Comparison of ENCODE assay signal across 1 cellular context in the genomic region with DNA sequence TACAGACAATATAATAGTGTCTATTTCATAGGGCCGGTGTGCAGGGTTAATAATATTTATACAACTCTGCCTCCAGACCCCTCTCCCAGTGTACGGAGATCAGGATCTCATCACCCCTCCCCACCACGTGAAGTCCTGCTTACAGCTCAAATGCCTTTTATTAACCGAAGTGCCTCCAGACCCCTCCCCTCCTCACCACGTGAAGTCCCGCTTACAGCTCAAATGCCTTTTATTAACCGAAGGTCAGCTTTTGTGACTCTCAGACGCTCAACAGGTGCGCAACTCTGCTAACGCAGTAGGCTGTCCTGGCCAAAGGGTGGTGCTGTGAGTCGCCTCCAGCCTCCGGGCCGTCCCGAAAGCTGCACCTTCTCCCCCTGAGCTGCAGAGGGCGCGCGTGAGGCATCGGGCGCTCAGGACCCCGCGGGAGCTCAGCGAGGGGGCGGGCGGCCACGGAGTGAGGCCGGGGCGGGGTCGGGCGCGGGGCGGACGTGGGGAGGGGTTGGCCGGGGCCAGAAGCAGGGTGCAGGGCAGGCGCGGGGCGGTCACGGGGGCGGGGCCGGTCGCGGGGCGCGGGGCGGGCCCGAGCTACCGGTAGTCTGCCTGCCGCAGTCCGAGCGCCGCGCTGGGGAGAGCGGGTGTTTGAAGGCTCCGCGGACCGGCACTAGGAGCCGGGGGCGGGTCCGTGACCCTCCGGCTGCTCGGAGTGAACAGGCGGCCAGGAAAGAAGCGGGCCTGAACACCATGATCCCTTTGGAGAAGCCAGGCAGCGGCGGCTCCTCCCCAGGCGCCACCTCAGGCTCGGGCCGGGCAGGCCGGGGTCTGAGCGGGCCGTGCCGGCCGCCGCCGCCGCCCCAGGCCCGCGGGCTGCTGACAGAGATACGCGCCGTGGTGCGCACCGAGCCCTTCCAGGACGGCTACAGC.
TF ChIP-seq lines count a peak whose summit lies in the region.

A gene (plus strand): TSS at position 606 of the 921 bp plus-strand sequence. CDS start 136 bp downstream, at position 742.

TF ChIP-seq in WTC11, 78 proteins besides CTCF, POLR2A, EP300 and RAD21 (continued from another document):
- TF ChIP-seq, protein P1, sequence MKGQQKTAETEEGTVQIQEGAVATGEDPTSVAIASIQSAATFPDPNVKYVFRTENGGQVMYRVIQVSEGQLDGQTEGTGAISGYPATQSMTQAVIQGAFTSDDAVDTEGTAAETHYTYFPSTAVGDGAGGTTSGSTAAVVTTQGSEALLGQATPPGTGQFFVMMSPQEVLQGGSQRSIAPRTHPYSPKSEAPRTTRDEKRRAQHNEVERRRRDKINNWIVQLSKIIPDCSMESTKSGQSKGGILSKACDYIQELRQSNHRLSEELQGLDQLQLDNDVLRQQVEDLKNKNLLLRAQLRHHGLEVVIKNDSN (CRISPR knock-in tag; IDR thresholded peaks at IDR 0.05), result peak; percentile 45; the same call in 1 of the 2 replicates
- TF ChIP-seq ZNF138 (CRISPR knock-in tag; conservative IDR thresholded peaks at IDR 0.05) (no peak), CREB1 (CRISPR knock-in tag; IDR thresholded peaks at IDR 0.05) (no peak), ZNF671 (CRISPR knock-in tag; IDR thresholded peaks at IDR 0.05) (no peak), NFYB (CRISPR knock-in tag; conservative IDR thresholded peaks at IDR 0.05; ENCODE audit: low read depth) (no peak), GABPB1 (CRISPR knock-in tag; IDR thresholded peaks at IDR 0.05) (0 out of 2 replicates have a peak, but pooled peaks have one; percentile 4), EMX1 (CRISPR knock-in tag; IDR thresholded peaks at IDR 0.05) (no peak), ZNF416 (CRISPR knock-in tag; IDR thresholded peaks at IDR 0.05) (no peak), ZNF263 (CRISPR knock-in tag; IDR thresholded peaks at IDR 0.05; ENCODE audit: low read depth) (no peak), ESRRA (CRISPR knock-in tag; IDR thresholded peaks at IDR 0.05; ENCODE audit: borderline replicate concordance) (no peak), TP53 (CRISPR knock-in tag; IDR thresholded peaks at IDR 0.05) (no peak), NR2C2 (CRISPR knock-in tag; IDR thresholded peaks at IDR 0.05) (no peak), ZNF232 (CRISPR knock-in tag; IDR thresholded peaks at IDR 0.05) (no peak), NR3C1 (CRISPR knock-in tag; conservative IDR thresholded peaks at IDR 0.05; ENCODE audit: low read depth) (no peak), GRHL2 (CRISPR knock-in tag; IDR thresholded peaks at IDR 0.05; ENCODE audit: insufficient replicate concordance, severe bottlenecking) (no peak), SMAD3 (CRISPR knock-in tag; IDR thresholded peaks at IDR 0.05; ENCODE audit: borderline replicate concordance) (no peak), JUN (CRISPR knock-in tag; IDR thresholded peaks at IDR 0.05) (no peak), SP1 (CRISPR knock-in tag; conservative IDR thresholded peaks at IDR 0.05) (peak; percentile 100), ATF1 (CRISPR knock-in tag; IDR thresholded peaks at IDR 0.05) (no peak), RORB (CRISPR knock-in tag; IDR thresholded peaks at IDR 0.05) (no peak), ZNF219 (CRISPR knock-in tag; IDR thresholded peaks at IDR 0.05; ENCODE audit: borderline replicate concordance) (no peak), KAT7 (CRISPR knock-in tag; IDR thresholded peaks at IDR 0.05; ENCODE audit: borderline replicate concordance) (no peak), GTF2I (CRISPR knock-in tag; conservative IDR thresholded peaks at IDR 0.05) (no peak), PRRX2 (CRISPR knock-in tag; IDR thresholded peaks at IDR 0.05) (no peak)
- TF ChIP-seq, protein P2, sequence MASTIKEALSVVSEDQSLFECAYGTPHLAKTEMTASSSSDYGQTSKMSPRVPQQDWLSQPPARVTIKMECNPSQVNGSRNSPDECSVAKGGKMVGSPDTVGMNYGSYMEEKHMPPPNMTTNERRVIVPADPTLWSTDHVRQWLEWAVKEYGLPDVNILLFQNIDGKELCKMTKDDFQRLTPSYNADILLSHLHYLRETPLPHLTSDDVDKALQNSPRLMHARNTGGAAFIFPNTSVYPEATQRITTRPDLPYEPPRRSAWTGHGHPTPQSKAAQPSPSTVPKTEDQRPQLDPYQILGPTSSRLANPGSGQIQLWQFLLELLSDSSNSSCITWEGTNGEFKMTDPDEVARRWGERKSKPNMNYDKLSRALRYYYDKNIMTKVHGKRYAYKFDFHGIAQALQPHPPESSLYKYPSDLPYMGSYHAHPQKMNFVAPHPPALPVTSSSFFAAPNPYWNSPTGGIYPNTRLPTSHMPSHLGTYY (CRISPR knock-in tag; IDR thresholded peaks at IDR 0.05), result no peak
- TF ChIP-seq, protein P3, sequence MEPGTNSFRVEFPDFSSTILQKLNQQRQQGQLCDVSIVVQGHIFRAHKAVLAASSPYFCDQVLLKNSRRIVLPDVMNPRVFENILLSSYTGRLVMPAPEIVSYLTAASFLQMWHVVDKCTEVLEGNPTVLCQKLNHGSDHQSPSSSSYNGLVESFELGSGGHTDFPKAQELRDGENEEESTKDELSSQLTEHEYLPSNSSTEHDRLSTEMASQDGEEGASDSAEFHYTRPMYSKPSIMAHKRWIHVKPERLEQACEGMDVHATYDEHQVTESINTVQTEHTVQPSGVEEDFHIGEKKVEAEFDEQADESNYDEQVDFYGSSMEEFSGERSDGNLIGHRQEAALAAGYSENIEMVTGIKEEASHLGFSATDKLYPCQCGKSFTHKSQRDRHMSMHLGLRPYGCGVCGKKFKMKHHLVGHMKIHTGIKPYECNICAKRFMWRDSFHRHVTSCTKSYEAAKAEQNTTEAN (CRISPR knock-in tag; IDR thresholded peaks at IDR 0.05), result no peak
- TF ChIP-seq, protein P4, sequence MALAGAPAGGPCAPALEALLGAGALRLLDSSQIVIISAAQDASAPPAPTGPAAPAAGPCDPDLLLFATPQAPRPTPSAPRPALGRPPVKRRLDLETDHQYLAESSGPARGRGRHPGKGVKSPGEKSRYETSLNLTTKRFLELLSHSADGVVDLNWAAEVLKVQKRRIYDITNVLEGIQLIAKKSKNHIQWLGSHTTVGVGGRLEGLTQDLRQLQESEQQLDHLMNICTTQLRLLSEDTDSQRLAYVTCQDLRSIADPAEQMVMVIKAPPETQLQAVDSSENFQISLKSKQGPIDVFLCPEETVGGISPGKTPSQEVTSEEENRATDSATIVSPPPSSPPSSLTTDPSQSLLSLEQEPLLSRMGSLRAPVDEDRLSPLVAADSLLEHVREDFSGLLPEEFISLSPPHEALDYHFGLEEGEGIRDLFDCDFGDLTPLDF (CRISPR knock-in tag; IDR thresholded peaks at IDR 0.05), result no peak
- TF ChIP-seq, protein P5, sequence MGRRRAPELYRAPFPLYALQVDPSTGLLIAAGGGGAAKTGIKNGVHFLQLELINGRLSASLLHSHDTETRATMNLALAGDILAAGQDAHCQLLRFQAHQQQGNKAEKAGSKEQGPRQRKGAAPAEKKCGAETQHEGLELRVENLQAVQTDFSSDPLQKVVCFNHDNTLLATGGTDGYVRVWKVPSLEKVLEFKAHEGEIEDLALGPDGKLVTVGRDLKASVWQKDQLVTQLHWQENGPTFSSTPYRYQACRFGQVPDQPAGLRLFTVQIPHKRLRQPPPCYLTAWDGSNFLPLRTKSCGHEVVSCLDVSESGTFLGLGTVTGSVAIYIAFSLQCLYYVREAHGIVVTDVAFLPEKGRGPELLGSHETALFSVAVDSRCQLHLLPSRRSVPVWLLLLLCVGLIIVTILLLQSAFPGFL (CRISPR knock-in tag; IDR thresholded peaks at IDR 0.05; ENCODE audit: borderline replicate concordance), result no peak
- TF ChIP-seq, protein P6, sequence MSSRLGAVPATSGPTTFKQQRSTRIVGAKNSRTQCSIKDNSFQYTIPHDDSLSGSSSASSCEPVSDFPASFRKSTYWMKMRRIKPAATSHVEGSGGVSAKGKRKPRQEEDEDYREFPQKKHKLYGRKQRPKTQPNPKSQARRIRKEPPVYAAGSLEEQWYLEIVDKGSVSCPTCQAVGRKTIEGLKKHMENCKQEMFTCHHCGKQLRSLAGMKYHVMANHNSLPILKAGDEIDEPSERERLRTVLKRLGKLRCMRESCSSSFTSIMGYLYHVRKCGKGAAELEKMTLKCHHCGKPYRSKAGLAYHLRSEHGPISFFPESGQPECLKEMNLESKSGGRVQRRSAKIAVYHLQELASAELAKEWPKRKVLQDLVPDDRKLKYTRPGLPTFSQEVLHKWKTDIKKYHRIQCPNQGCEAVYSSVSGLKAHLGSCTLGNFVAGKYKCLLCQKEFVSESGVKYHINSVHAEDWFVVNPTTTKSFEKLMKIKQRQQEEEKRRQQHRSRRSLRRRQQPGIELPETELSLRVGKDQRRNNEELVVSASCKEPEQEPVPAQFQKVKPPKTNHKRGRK (CRISPR knock-in tag; IDR thresholded peaks at IDR 0.05; ENCODE audit: borderline replicate concordance), result no peak
- TF ChIP-seq, protein P7, sequence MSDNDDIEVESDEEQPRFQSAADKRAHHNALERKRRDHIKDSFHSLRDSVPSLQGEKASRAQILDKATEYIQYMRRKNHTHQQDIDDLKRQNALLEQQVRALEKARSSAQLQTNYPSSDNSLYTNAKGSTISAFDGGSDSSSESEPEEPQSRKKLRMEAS (CRISPR knock-in tag; IDR thresholded peaks at IDR 0.05), result peak; percentile 55; the same call in 1 of the 2 replicates
- TF ChIP-seq, protein P8, sequence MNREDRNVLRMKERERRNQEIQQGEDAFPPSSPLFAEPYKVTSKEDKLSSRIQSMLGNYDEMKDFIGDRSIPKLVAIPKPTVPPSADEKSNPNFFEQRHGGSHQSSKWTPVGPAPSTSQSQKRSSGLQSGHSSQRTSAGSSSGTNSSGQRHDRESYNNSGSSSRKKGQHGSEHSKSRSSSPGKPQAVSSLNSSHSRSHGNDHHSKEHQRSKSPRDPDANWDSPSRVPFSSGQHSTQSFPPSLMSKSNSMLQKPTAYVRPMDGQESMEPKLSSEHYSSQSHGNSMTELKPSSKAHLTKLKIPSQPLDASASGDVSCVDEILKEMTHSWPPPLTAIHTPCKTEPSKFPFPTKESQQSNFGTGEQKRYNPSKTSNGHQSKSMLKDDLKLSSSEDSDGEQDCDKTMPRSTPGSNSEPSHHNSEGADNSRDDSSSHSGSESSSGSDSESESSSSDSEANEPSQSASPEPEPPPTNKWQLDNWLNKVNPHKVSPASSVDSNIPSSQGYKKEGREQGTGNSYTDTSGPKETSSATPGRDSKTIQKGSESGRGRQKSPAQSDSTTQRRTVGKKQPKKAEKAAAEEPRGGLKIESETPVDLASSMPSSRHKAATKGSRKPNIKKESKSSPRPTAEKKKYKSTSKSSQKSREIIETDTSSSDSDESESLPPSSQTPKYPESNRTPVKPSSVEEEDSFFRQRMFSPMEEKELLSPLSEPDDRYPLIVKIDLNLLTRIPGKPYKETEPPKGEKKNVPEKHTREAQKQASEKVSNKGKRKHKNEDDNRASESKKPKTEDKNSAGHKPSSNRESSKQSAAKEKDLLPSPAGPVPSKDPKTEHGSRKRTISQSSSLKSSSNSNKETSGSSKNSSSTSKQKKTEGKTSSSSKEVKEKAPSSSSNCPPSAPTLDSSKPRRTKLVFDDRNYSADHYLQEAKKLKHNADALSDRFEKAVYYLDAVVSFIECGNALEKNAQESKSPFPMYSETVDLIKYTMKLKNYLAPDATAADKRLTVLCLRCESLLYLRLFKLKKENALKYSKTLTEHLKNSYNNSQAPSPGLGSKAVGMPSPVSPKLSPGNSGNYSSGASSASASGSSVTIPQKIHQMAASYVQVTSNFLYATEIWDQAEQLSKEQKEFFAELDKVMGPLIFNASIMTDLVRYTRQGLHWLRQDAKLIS (CRISPR knock-in tag; IDR thresholded peaks at IDR 0.05; ENCODE audit: borderline replicate concordance), result no peak
- TF ChIP-seq, protein P9, sequence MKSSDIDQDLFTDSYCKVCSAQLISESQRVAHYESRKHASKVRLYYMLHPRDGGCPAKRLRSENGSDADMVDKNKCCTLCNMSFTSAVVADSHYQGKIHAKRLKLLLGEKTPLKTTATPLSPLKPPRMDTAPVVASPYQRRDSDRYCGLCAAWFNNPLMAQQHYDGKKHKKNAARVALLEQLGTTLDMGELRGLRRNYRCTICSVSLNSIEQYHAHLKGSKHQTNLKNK (CRISPR knock-in tag; IDR thresholded peaks at IDR 0.05), result no peak
